In genomic region chr4:183515411-183515810, GRCh38 we compare ENCODE assay signal across 30 cellular contexts.
"Had no signal": no experiment of that assay in that cellular context is flagged by ENCODE, and none has a peak within 500 bp of the region (broad histone marks: within the 10 kb centered on the region; RNA-seq: fewer than 3 reads in every experiment).

No MANE protein-coding gene starts in this region.

- H3K9me3 ChIP-seq: ascending aorta, breast epithelium, colonic mucosa, esophagus squamous epithelium, gastroesophageal sphincter, heart right ventricle had no signal

- H3K27ac ChIP-seq: ascending aorta, breast epithelium, cardiac muscle cell, colonic mucosa, epithelial cell of prostate, esophagus squamous epithelium, gastroesophageal sphincter, heart right ventricle, hepatocyte, WERI-Rb-1 had no signal

- H3K4me3 ChIP-seq: ascending aorta, breast epithelium, cardiac muscle cell, colonic mucosa, esophagus squamous epithelium, gastroesophageal sphincter, heart right ventricle, hepatocyte had no signal

- H3K4me1 ChIP-seq: ascending aorta, breast epithelium, colonic mucosa, esophagus squamous epithelium, heart right ventricle had no signal

- H3K4me2 ChIP-seq: hepatocyte had no signal

- H3K36me3 ChIP-seq: breast epithelium had no signal

- H3K27me3 ChIP-seq: ascending aorta, breast epithelium, cardiac muscle cell, colonic mucosa, esophagus squamous epithelium, gastroesophageal sphincter, heart right ventricle, hepatocyte had no signal

- DNase-seq: activated B cell treated with CpG ODN at 0.5 μM for 24 hours; activated CD4-positive, alpha-beta memory T cell treated with anti-CD3 and anti-CD28 coated beads for 36 hours; activated CD4-positive, alpha-beta T cell treated with anti-CD3 and anti-CD28 coated beads for 36 hours; activated CD4-positive, alpha-beta T cell treated with anti-CD3 and anti-CD28 coated beads, Interleukin-2, amount 10 ng/mL, durations not matched to agents 24 days and 14 days; activated CD4-positive, CD25-positive, alpha-beta regulatory T cell treated with anti-CD3 and anti-CD28 coated beads, Interleukin-2, amount 50 U/mL, for 72 hours; activated CD8-positive, alpha-beta memory T cell treated with anti-CD3 and anti-CD28 coated beads, Interleukin-2, amount 10 ng/mL, durations not matched to agents 7 days and 5 days; activated CD8-positive, alpha-beta memory T cell treated with anti-CD3 and anti-CD28 coated beads, Interleukin-2, amount 50 U/mL, for 48 hours; activated CD8-positive, alpha-beta T cell treated with anti-CD3 and anti-CD28 coated beads, Interleukin-2, amount 10 ng/mL, durations not matched to agents 7 days and 5 days; activated gamma-delta T cell; activated naive CD4-positive, alpha-beta T cell; activated naive CD4-positive, alpha-beta T cell treated with anti-CD3 and anti-CD28 coated beads, Interleukin-2, amount 10 ng/mL, durations not matched to agents 7 days and 5 days; activated naive CD8-positive, alpha-beta T cell treated with anti-CD3 and anti-CD28 coated beads, Interleukin-2, amount 10 ng/mL, durations not matched to agents 7 days and 5 days; activated T-cell treated with anti-CD3 and anti-CD28 coated beads for 4 hours; activated T-cell treated with anti-CD3 and anti-CD28 coated beads, Interleukin-2, amount 50 U/mL, for 24 hours; activated T-cell treated with anti-CD3 and anti-CD28 coated beads, Interleukin-2, amount 50 U/mL, for 72 hours; central memory CD4-positive, alpha-beta T cell; cerebellar nuclear complex; colonic mucosa; effector CD8-positive, alpha-beta T cell; esophagus squamous epithelium; foreskin melanocyte; heart right ventricle; T1000; WERI-Rb-1 had no signal
